Comparison of ENCODE assay signal across 13 cellular contexts in genomic region chr10:96978621-96979154, GRCh38.
DNase-seq lines count a peak whose midpoint lies in the region; ATAC-seq and TF ChIP-seq lines count a peak whose summit lies in the region.
"Had no signal": no experiment of that assay in that cellular context is flagged by ENCODE, and none has a peak within 500 bp of the region (broad histone marks: within the 10 kb centered on the region; RNA-seq: fewer than 3 reads in every experiment).

No MANE protein-coding gene starts in this region.

- TF ChIP-seq POLR2A in heart left ventricle (IDR thresholded peaks at IDR 0.05), result no peak

- intact Hi-C loops in activated T-helper 2 cell treated with anti-CD3 and anti-CD28 coated beads, Interferon-gamma antibody, Interleukin-2, Interleukin-4, amounts not matched to agents 10 μg/mL and 5 μg/mL and 100 μg/mL, durations not matched to agents 14 hours and 24 hours and 36 hours (cut with micrococcal nuclease), result loop anchor here (1.0 to 5.0 kb wide), 10 partner anchors 18 to 906 kb away; no protein-coding TSS in a partner anchor
- intact Hi-C loops in heart left ventricle (cut with DNase I), result no loop called here

- H3K9me3 ChIP-seq in heart left ventricle, result no peaks in the 10 kb centered on the region
- H3K9me3 ChIP-seq: tibial nerve had no signal

- H3K4me1 Mint-ChIP-seq in activated T-helper 2 cell treated with anti-CD3 and anti-CD28 coated beads, Interferon-gamma antibody, Interleukin-2, Interleukin-4, amounts not matched to agents 10 μg/mL and 5 μg/mL and 100 μg/mL, durations not matched to agents 14 hours and 24 hours and 36 hours (ENCODE audit: low read depth), result peaks cover 48% of the 10 kb centered on the region

- no peak overlapping the region for H3K27ac ChIP-seq in heart left ventricle
- H3K27ac ChIP-seq: tibial nerve had no signal

- ATAC-seq in GM18858 (IDR thresholded peaks at IDR 0.05; ENCODE audit: unreplicated experiment) (peak; percentile 67), HG03025 (IDR thresholded peaks at IDR 0.05; ENCODE audit: low FRiP score, unreplicated experiment) (peak; percentile 60), heart left ventricle (no peak)
- ATAC-seq: left colon had no signal

- no peak overlapping the region for H3K4me3 ChIP-seq in heart left ventricle
- H3K4me3 ChIP-seq: tibial nerve had no signal

- H3K27me3 ChIP-seq in heart left ventricle, result no peaks in the 10 kb centered on the region
- H3K27me3 ChIP-seq: tibial nerve had no signal

- TF ChIP-seq CTCF in GM20000 (IDR thresholded peaks at IDR 0.05; ENCODE audit: extremely low read depth, missing control alignments), result no peak
- TF ChIP-seq CTCF in heart left ventricle (IDR thresholded peaks at IDR 0.05), result no peak

- H3K9me3 Mint-ChIP-seq in activated T-helper 2 cell treated with anti-CD3 and anti-CD28 coated beads, Interferon-gamma antibody, Interleukin-2, Interleukin-4, amounts not matched to agents 10 μg/mL and 5 μg/mL and 100 μg/mL, durations not matched to agents 14 hours and 24 hours and 36 hours, result no peaks in the 10 kb centered on the region
- H3K9me3 Mint-ChIP-seq: central memory CD8-positive, alpha-beta T cell had no signal

- WGBS in heart left ventricle, 4 donors, result 94 to 97% (median 95%) methylated on average over 3 of the region's 3 CpGs

- peak overlapping the region; percentile 94 for H3K27ac Mint-ChIP-seq in activated T-helper 2 cell treated with anti-CD3 and anti-CD28 coated beads, Interferon-gamma antibody, Interleukin-2, Interleukin-4, amounts not matched to agents 10 μg/mL and 5 μg/mL and 100 μg/mL, durations not matched to agents 14 hours and 24 hours and 36 hours

- H3K36me3 ChIP-seq in heart left ventricle, result peaks cover 0 to 28% (median 18%) of the 10 kb centered on the region in 9 donors

- no peaks in the 10 kb centered on the region for H3K27me3 Mint-ChIP-seq in activated T-helper 2 cell treated with anti-CD3 and anti-CD28 coated beads, Interferon-gamma antibody, Interleukin-2, Interleukin-4, amounts not matched to agents 10 μg/mL and 5 μg/mL and 100 μg/mL, durations not matched to agents 14 hours and 24 hours and 36 hours (ENCODE audit: low read depth)
- H3K27me3 Mint-ChIP-seq: central memory CD8-positive, alpha-beta T cell had no signal

- DNase-seq in GM20000 (ENCODE audit: low spot score), result peak; percentile 62
- DNase-seq in activated T-helper 2 cell treated with anti-CD3 and anti-CD28 coated beads, Interferon-gamma antibody, Interleukin-2, Interleukin-4, amounts not matched to agents 10 μg/mL and 5 μg/mL and 100 μg/mL, durations not matched to agents 14 hours and 24 hours and 36 hours (ENCODE audit: low spot score), result no peak
- no peak for DNase-seq in anterior cingulate cortex (lab: John Stamatoyannopoulos, UW)
- DNase-seq in NCI-H1930 (lab: John Stamatoyannopoulos, UW), result no peak
- no peak for DNase-seq in heart left ventricle
- no peak for DNase-seq in HuH-7 (ENCODE audit: low spot score)
- DNase-seq: left colon, NCI-H69, SW 1271 had no signal

- H3K4me3 Mint-ChIP-seq in activated T-helper 2 cell treated with anti-CD3 and anti-CD28 coated beads, Interferon-gamma antibody, Interleukin-2, Interleukin-4, amounts not matched to agents 10 μg/mL and 5 μg/mL and 100 μg/mL, durations not matched to agents 14 hours and 24 hours and 36 hours (ENCODE audit: low read depth), result peak overlapping the region; percentile 66
- H3K4me3 Mint-ChIP-seq: central memory CD8-positive, alpha-beta T cell had no signal

- peaks cover 31% of the 10 kb centered on the region for H3K36me3 Mint-ChIP-seq in activated T-helper 2 cell treated with anti-CD3 and anti-CD28 coated beads, Interferon-gamma antibody, Interleukin-2, Interleukin-4, amounts not matched to agents 10 μg/mL and 5 μg/mL and 100 μg/mL, durations not matched to agents 14 hours and 24 hours and 36 hours (ENCODE audit: low read depth)

- peaks cover 0 to 9% (median 0%) of the 10 kb centered on the region in 12 donors for H3K4me1 ChIP-seq in heart left ventricle

Comparison
In these comparisons a context has a peak if more than half of its experiments do, and no peak if none do; other contexts are left out.
1. ATAC-seq: peak in GM18858 (single experiment) and HG03025 (single experiment); none in heart left ventricle (0 of 4).